29 cellular contexts compared by ENCODE assay signal in the genomic region with DNA sequence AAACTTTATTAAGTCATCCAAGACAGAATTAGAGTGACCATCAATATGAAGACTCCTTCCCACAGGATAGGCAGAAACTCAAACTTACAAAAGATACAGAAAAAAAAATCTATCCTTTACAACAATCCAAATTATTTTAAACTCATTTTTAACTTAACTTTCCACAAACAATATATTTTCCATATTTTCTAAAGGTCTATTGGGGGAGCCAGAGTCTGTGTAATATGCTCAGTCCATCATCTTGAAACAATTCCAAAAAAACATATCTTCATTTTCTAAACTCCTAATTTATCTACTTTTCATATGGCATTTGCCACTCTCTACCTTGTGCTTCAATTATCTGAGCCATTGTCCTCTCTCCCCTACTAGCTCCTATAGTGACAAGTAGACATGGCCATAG.
A peak's percentile ranks its signal among the peaks of the same experiment; 100 is the strongest.
DNase-seq lines count a peak whose midpoint lies in the region; ATAC-seq and TF ChIP-seq lines count a peak whose summit lies in the region.
"Had no signal": no experiment of that assay in that cellular context is flagged by ENCODE, and none has a peak within 500 bp of the region (broad histone marks: within the 10 kb centered on the region; RNA-seq: fewer than 3 reads in every experiment).

No MANE protein-coding gene starts in this region.

- H3K36me3 Mint-ChIP-seq in osteocyte (ENCODE audit: unreplicated experiment): no peaks in the 10 kb centered on the region
- H3K36me3 Mint-ChIP-seq: activated naive CD4-positive, alpha-beta T cell treated with anti-CD3 and anti-CD28 coated beads, Interleukin-2, amount 50 U/mL, for 72 hours; memory B cell had no signal

- peak; percentile 43 for TF ChIP-seq CTCF in RWPE2 (IDR thresholded peaks at IDR 0.05; ENCODE audit: poor library complexity, severe bottlenecking)
- TF ChIP-seq CTCF in fibroblast of pulmonary artery (IDR thresholded peaks at IDR 0.05; ENCODE audit: low read length, missing control alignments): peak; percentile 2
- TF ChIP-seq CTCF in osteocyte (IDR thresholded peaks at IDR 0.05): peak; percentile 50

- no peaks in the 10 kb centered on the region for H3K9me3 ChIP-seq in RWPE2 (ENCODE audit: severe bottlenecking)
- H3K9me3 ChIP-seq: BE2C, HAP-1, MG63, thoracic aorta, vagina had no signal

- H3K4me3 Mint-ChIP-seq in osteocyte (ENCODE audit: unreplicated experiment): no peak overlapping the region
- H3K4me3 Mint-ChIP-seq: activated CD8-positive, alpha-beta T cell treated with anti-CD3 and anti-CD28 coated beads for 36 hours; memory B cell; T-helper 2 cell treated with Interferon-gamma antibody and Interleukin-4, amounts not matched to agents 5 μg/mL and 100 μg/mL, for 36 hours had no signal

- H3K27ac ChIP-seq in RWPE2 (ENCODE audit: poor library complexity, severe bottlenecking): no peak overlapping the region
- H3K27ac ChIP-seq: 22Rv1, thoracic aorta, vagina had no signal

- H3K27me3 Mint-ChIP-seq in osteocyte (ENCODE audit: unreplicated experiment): no peaks in the 10 kb centered on the region
- H3K27me3 Mint-ChIP-seq: activated CD8-positive, alpha-beta T cell treated with anti-CD3 and anti-CD28 coated beads for 36 hours; memory B cell had no signal

- DNase-seq in NCI-H1694 treated with DMSO at 0.1 percent for 48 hours (lab: John Stamatoyannopoulos, UW) (peak; percentile 18), NCI-H1694 (lab: John Stamatoyannopoulos, UW) (no peak), RWPE2 (ENCODE audit: low spot score) (no peak), fibroblast of pulmonary artery (ENCODE audit: low read depth) (no peak), osteocyte (ENCODE audit: extremely low spot score, unreplicated experiment) (no peak), ACHN (no peak), NCI-H774 (lab: John Stamatoyannopoulos, UW) (no peak)
- DNase-seq: activated CD8-positive, alpha-beta T cell treated with anti-CD3 and anti-CD28 coated beads for 36 hours; BE2C; central memory CD4-positive, alpha-beta T cell; dermis blood vessel endothelial cell; DMS79 treated with DMSO at 0.1 percent for 48 hours; GF-D8; KG1; left cardiac atrium; MG63; NCI-H1105 treated with DMSO at 0.1 percent for 48 hours; NCI-H2081 treated with DMSO at 0.1 percent for 48 hours; Right ventricle myocardium superior; stimulated activated naive CD4-positive, alpha-beta T cell treated with Interleukin-2 at 50 U/mL for 16 hours had no signal

- H3K4me3 ChIP-seq in RWPE2 (ENCODE audit: severe bottlenecking) (no peak overlapping the region), fibroblast of pulmonary artery (replicated peaks; ENCODE audit: low read depth, low read length) (no peak overlapping the region)
- H3K4me3 ChIP-seq: HAP-1, MG63, thoracic aorta, vagina had no signal

- no peaks in the 10 kb centered on the region for H3K36me3 ChIP-seq in RWPE2 (ENCODE audit: low read depth)
- H3K36me3 ChIP-seq: BE2C, HAP-1, MG63, thoracic aorta, vagina had no signal

- H3K27me3 ChIP-seq in RWPE2 (ENCODE audit: insufficient read depth, poor library complexity, severe bottlenecking): no peaks in the 10 kb centered on the region
- H3K27me3 ChIP-seq: BE2C, MG63, vagina had no signal

- in situ Hi-C loops in ACHN (cut with HindIII; ENCODE audit: low pct_ligation_motif_present, low pct_unique_long_range_greater_than_20kb, low sequenced_read_pairs): no loop called here

- peaks cover 9% of the 10 kb centered on the region for H3K4me1 ChIP-seq in RWPE2 (ENCODE audit: insufficient read depth, poor library complexity, severe bottlenecking)
- H3K4me1 ChIP-seq: BE2C had no signal

- peaks cover 9% of the 10 kb centered on the region for H3K4me1 Mint-ChIP-seq in osteocyte (ENCODE audit: unreplicated experiment)
- H3K4me1 Mint-ChIP-seq: memory B cell had no signal

- H3K9me3 Mint-ChIP-seq in osteocyte (ENCODE audit: unreplicated experiment): no peaks in the 10 kb centered on the region
- H3K9me3 Mint-ChIP-seq: activated T-helper 2 cell treated with anti-CD3 and anti-CD28 coated beads, Interferon-gamma antibody, Interleukin-2, Interleukin-4, amounts not matched to agents 10 μg/mL and 5 μg/mL and 100 μg/mL, durations not matched to agents 14 hours and 24 hours and 36 hours; T-helper 2 cell treated with Interferon-gamma antibody and Interleukin-4, amounts not matched to agents 5 μg/mL and 100 μg/mL, for 36 hours had no signal

- H3K27ac Mint-ChIP-seq in osteocyte (ENCODE audit: unreplicated experiment): no peak overlapping the region
- H3K27ac Mint-ChIP-seq: activated CD8-positive, alpha-beta T cell treated with anti-CD3 and anti-CD28 coated beads for 36 hours; activated naive CD4-positive, alpha-beta T cell treated with anti-CD3 and anti-CD28 coated beads, Interleukin-2, amount 50 U/mL, for 72 hours; activated T-helper 2 cell treated with anti-CD3 and anti-CD28 coated beads, Interferon-gamma antibody, Interleukin-2, Interleukin-4, amounts not matched to agents 10 μg/mL and 5 μg/mL and 100 μg/mL, durations not matched to agents 14 hours and 24 hours and 36 hours; memory B cell; T-helper 2 cell treated with Interferon-gamma antibody and Interleukin-4, amounts not matched to agents 5 μg/mL and 100 μg/mL, for 36 hours had no signal

- no peak for ATAC-seq in RWPE2 (ENCODE audit: low read depth)
- ATAC-seq in HG02938 (IDR thresholded peaks at IDR 0.05; ENCODE audit: unreplicated experiment): no peak
- ATAC-seq: activated CD8-positive, alpha-beta T cell treated with anti-CD3 and anti-CD28 coated beads for 36 hours; activated naive CD4-positive, alpha-beta T cell treated with anti-CD3 and anti-CD28 coated beads, Interleukin-2, amount 50 U/mL, for 72 hours; left cardiac atrium had no signal
